In the genomic region with DNA sequence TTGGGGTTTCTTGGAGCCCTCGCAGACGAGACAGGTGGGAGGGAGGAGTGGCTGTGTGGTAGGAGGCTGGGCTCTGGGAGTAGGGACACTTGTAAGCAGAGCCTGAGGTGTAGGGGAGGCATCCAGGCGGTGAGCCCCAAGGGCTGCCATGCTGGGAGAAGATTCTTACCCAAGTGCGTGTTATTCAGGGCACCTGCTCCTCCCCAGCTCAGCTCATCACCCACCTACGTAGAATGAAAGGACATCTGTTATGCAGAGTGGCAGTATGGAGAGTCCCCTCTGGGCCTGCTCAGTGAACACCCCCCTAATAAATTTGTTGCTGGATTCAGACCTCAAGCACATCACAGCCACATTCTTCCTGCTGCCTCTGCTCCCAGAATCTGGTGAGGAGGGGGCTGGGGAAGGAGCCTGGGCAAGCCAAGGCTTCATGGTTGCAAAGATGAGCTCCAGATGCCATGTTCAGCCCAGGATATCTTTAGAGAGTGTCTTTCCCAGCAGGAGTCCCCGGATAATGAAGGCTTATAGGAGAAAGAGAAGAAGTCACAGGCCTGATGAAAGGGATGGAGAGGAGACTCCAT, we compare ENCODE assay signal across 20 cellular contexts.
"Had no signal": no experiment of that assay in that cellular context is flagged by ENCODE, and none has a peak within 500 bp of the region (broad histone marks: within the 10 kb centered on the region; RNA-seq: fewer than 3 reads in every experiment).

No MANE protein-coding gene starts in this region.

- DNase-seq: activated B cell treated with CpG ODN at 0.5 μM for 24 hours; activated CD4-positive, alpha-beta T cell treated with anti-CD3 and anti-CD28 coated beads for 1 hour; activated CD4-positive, alpha-beta T cell treated with anti-CD3 and anti-CD28 coated beads, Interleukin-2, amount 10 ng/mL, durations not matched to agents 24 days and 14 days; activated CD4-positive, alpha-beta T cell treated with anti-CD3 and anti-CD28 coated beads, Interleukin-2, amount 50 U/mL, for 48 hours; activated CD8-positive, alpha-beta memory T cell treated with anti-CD3 and anti-CD28 coated beads for 24 hours; activated effector memory CD4-positive, alpha-beta T cell treated with anti-CD3 and anti-CD28 coated beads, Interleukin-2, amount 50 U/mL, for 16 hours; activated naive CD4-positive, alpha-beta T cell treated with anti-CD3 and anti-CD28 coated beads for 36 hours; activated T-cell treated with anti-CD3 and anti-CD28 coated beads, Interleukin-2, amount 50 U/mL, for 4 hours; Kasumi-1; KBM-7; NCI-H1105 treated with DMSO at 0.1 percent for 48 hours; NCI-H1930; NCI-H82; RPMI8226; T-cell; T-helper 2 cell; T1000 had no signal

- H3K4me3 Mint-ChIP-seq: activated B cell treated with CpG ODN at 0.5 μM for 24 hours; activated CD4-positive, alpha-beta T cell treated with anti-CD3 and anti-CD28 coated beads, Interleukin-2, amount 10 ng/mL, durations not matched to agents 24 days and 14 days; activated naive CD4-positive, alpha-beta T cell treated with anti-CD3 and anti-CD28 coated beads for 36 hours; activated naive CD8-positive, alpha-beta T cell; activated T-cell treated with anti-CD3 and anti-CD28 coated beads, Interleukin-2, amount 50 U/mL, for 4 hours; brain; T-cell had no signal

- ATAC-seq: activated T-cell treated with anti-CD3 and anti-CD28 coated beads, Interleukin-2, amount 50 U/mL, for 4 hours; Right ventricle myocardium inferior; T-cell had no signal

- H3K27me3 Mint-ChIP-seq: activated B cell treated with CpG ODN at 0.5 μM for 24 hours; activated CD4-positive, alpha-beta T cell treated with anti-CD3 and anti-CD28 coated beads, Interleukin-2, amount 10 ng/mL, durations not matched to agents 24 days and 14 days; brain had no signal

- H3K4me1 Mint-ChIP-seq: activated B cell treated with CpG ODN at 0.5 μM for 24 hours; activated CD4-positive, alpha-beta T cell treated with anti-CD3 and anti-CD28 coated beads, Interleukin-2, amount 10 ng/mL, durations not matched to agents 24 days and 14 days; brain; T-cell had no signal

- H3K9me3 Mint-ChIP-seq: activated B cell treated with CpG ODN at 0.5 μM for 24 hours had no signal

- H3K36me3 Mint-ChIP-seq: activated naive CD8-positive, alpha-beta T cell; T-cell had no signal

- H3K27ac Mint-ChIP-seq: activated B cell treated with CpG ODN at 0.5 μM for 24 hours; activated CD4-positive, alpha-beta T cell treated with anti-CD3 and anti-CD28 coated beads, Interleukin-2, amount 10 ng/mL, durations not matched to agents 24 days and 14 days; activated naive CD4-positive, alpha-beta T cell treated with anti-CD3 and anti-CD28 coated beads for 36 hours; activated naive CD8-positive, alpha-beta T cell; T-cell had no signal
